10 cellular contexts compared by ENCODE assay signal in genomic region chr2:30713698-30714097, GRCh38.
DNase-seq lines count a peak whose midpoint lies in the region; ATAC-seq and TF ChIP-seq lines count a peak whose summit lies in the region.
"Had no signal": no experiment of that assay in that cellular context is flagged by ENCODE, and none has a peak within 500 bp of the region (broad histone marks: within the 10 kb centered on the region; RNA-seq: fewer than 3 reads in every experiment).

No MANE protein-coding gene starts in this region.

- H3K36me3 ChIP-seq in esophagus squamous epithelium: no peaks in the 10 kb centered on the region

- H3K27me3 ChIP-seq in esophagus squamous epithelium: no peaks in the 10 kb centered on the region
- H3K27me3 ChIP-seq: dorsolateral prefrontal cortex had no signal

- no peak overlapping the region for H3K4me3 Mint-ChIP-seq in IgD-negative memory B cell
- no peak overlapping the region for H3K4me3 Mint-ChIP-seq in stimulated activated naive CD8-positive, alpha-beta T cell treated with anti-CD3 and anti-CD28 coated beads, Interleukin-15, amount 100 ng/mL, for 72 hours

- TF ChIP-seq CTCF in coronary artery (IDR thresholded peaks at IDR 0.05) (no peak), esophagus squamous epithelium (IDR thresholded peaks at IDR 0.05) (no peak)

- H3K9me3 Mint-ChIP-seq in IgD-negative memory B cell: no peaks in the 10 kb centered on the region
- no peaks in the 10 kb centered on the region for H3K9me3 Mint-ChIP-seq in stimulated activated naive CD8-positive, alpha-beta T cell treated with anti-CD3 and anti-CD28 coated beads, Interleukin-15, amount 100 ng/mL, for 72 hours

- H3K36me3 Mint-ChIP-seq in IgD-negative memory B cell: no peaks in the 10 kb centered on the region

- no peak overlapping the region for H3K4me3 ChIP-seq in coronary artery
- no peak overlapping the region for H3K4me3 ChIP-seq in esophagus squamous epithelium
- H3K4me3 ChIP-seq: dorsolateral prefrontal cortex had no signal

- no peak for TF ChIP-seq POLR2A in esophagus squamous epithelium (IDR thresholded peaks at IDR 0.05)

- in situ Hi-C loops in ACHN (cut with HindIII; ENCODE audit: low pct_ligation_motif_present, low pct_unique_long_range_greater_than_20kb, low sequenced_read_pairs): no loop called here

- peaks cover 0 to 4% (median 0%) of the 10 kb centered on the region in 3 donors for H3K4me1 Mint-ChIP-seq in IgD-negative memory B cell
- peaks cover 5% of the 10 kb centered on the region for H3K4me1 Mint-ChIP-seq in stimulated activated naive CD8-positive, alpha-beta T cell treated with anti-CD3 and anti-CD28 coated beads, Interleukin-15, amount 100 ng/mL, for 72 hours

- H3K27ac ChIP-seq in coronary artery (no peak overlapping the region), esophagus squamous epithelium (peak overlapping the region in 1 of 4 donors; percentile 6)
- H3K27ac ChIP-seq: dorsolateral prefrontal cortex had no signal

- peak overlapping the region; percentile 69 to 83 (median 73) for H3K27ac Mint-ChIP-seq in IgD-negative memory B cell
- H3K27ac Mint-ChIP-seq in stimulated activated naive CD8-positive, alpha-beta T cell treated with anti-CD3 and anti-CD28 coated beads, Interleukin-15, amount 100 ng/mL, for 72 hours: peak overlapping the region; percentile 7 to 58

- H3K27me3 Mint-ChIP-seq in IgD-negative memory B cell: no peaks in the 10 kb centered on the region
- H3K27me3 Mint-ChIP-seq in stimulated activated naive CD8-positive, alpha-beta T cell treated with anti-CD3 and anti-CD28 coated beads, Interleukin-15, amount 100 ng/mL, for 72 hours: no peaks in the 10 kb centered on the region

- peak; percentile 6 for ATAC-seq in stimulated activated naive CD8-positive, alpha-beta T cell treated with anti-CD3 and anti-CD28 coated beads, Interleukin-15, amount 100 ng/mL, for 72 hours
- no peak for ATAC-seq in HG02938 (IDR thresholded peaks at IDR 0.05; ENCODE audit: unreplicated experiment)

- peaks cover 0 to 19% (median 4%) of the 10 kb centered on the region in 3 donors for H3K4me1 ChIP-seq in esophagus squamous epithelium

- peak; percentile 61 for DNase-seq in activated effector memory CD4-positive, alpha-beta T cell treated with anti-CD3 and anti-CD28 coated beads, Interleukin-2, amount 50 U/mL, for 16 hours
- no peak for DNase-seq in activated effector memory CD4-positive, alpha-beta T cell treated with Interleukin-2 at 50 U/mL for 16 hours
- peak; percentile 71 for DNase-seq in coronary artery (ENCODE audit: low spot score)
- no peak for DNase-seq in stimulated activated naive CD8-positive, alpha-beta T cell treated with anti-CD3 and anti-CD28 coated beads, Interleukin-15, amount 100 ng/mL, for 72 hours
- no peak for DNase-seq in ACHN
- no peak for DNase-seq in esophagus squamous epithelium (lab: John Stamatoyannopoulos, UW)
- DNase-seq: NCI-H1436 treated with DMSO at 0.1 percent for 48 hours had no signal

- H3K9me3 ChIP-seq in esophagus squamous epithelium: no peaks in the 10 kb centered on the region

- intact Hi-C loops in esophagus squamous epithelium (cut with DNase I): loop anchor here (5.0 to 10.0 kb wide), 2 partner anchors 151 to 459 kb away; no protein-coding TSS in a partner anchor

- WGBS in esophagus squamous epithelium, 2 donors: no CpG with 5 or more reads among the region's 3 CpGs

Comparison
In these comparisons a context has a peak if more than half of its experiments do, and no peak if none do; other contexts are left out.
1. DNase-seq: peak in activated effector memory CD4-positive, alpha-beta T cell treated with anti-CD3 and anti-CD28 coated beads, Interleukin-2, amount 50 U/mL, for 16 hours (single experiment) and coronary artery (single experiment); none in activated effector memory CD4-positive, alpha-beta T cell treated with Interleukin-2 at 50 U/mL for 16 hours (single experiment), stimulated activated naive CD8-positive, alpha-beta T cell treated with anti-CD3 and anti-CD28 coated beads, Interleukin-15, amount 100 ng/mL, for 72 hours (0 of 2), ACHN (single experiment) and esophagus squamous epithelium (single experiment).